ENCODE assay signal across 4 cellular contexts in genomic region chr14:101550202-101550912, GRCh38. TPM values are rescaled to one million over a fixed set of nuclear protein-coding genes. Genes with fewer than 3 reads are reported as not detected.
"Had no signal": no experiment of that assay in that cellular context is flagged by ENCODE, and none has a peak within 500 bp of the region (broad histone marks: within the 10 kb centered on the region; RNA-seq: fewer than 3 reads in every experiment).

No MANE protein-coding gene starts in this region.

RNA-seq across cellular contexts. Expression of gene DIO3, which starts 10.9 kb away (rescaled TPM):
- total RNA-seq: LHCN-M2, M059J, MCF 10A, NCI-H460 had no signal
